In the genomic region with DNA sequence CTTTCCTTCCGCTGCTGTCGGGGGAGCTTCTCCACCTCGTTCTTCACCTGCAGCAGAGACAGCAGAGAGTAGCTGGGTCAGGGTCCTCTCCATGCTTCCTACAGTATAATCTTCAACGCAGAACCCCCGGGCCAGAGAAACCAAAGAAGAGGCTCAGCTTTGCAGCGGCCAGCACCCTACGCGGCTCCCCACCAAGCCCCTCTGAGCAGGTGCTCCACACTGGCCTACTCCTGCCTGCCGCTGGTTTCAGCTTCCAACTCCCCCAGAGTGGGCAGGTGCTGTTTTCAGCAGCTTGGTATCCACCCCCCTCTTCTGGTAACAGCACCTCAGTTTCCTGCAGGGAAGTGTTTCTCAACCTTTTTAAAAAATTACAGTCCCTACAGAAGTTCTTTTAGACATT, we compare ENCODE assay signal across 1 cellular context.
TF ChIP-seq lines count a peak whose summit lies in the region.

No MANE protein-coding gene starts in this region.

TF ChIP-seq in GM23338, 12 proteins besides CTCF, POLR2A, EP300 and RAD21:
- TF ChIP-seq, protein P1, sequence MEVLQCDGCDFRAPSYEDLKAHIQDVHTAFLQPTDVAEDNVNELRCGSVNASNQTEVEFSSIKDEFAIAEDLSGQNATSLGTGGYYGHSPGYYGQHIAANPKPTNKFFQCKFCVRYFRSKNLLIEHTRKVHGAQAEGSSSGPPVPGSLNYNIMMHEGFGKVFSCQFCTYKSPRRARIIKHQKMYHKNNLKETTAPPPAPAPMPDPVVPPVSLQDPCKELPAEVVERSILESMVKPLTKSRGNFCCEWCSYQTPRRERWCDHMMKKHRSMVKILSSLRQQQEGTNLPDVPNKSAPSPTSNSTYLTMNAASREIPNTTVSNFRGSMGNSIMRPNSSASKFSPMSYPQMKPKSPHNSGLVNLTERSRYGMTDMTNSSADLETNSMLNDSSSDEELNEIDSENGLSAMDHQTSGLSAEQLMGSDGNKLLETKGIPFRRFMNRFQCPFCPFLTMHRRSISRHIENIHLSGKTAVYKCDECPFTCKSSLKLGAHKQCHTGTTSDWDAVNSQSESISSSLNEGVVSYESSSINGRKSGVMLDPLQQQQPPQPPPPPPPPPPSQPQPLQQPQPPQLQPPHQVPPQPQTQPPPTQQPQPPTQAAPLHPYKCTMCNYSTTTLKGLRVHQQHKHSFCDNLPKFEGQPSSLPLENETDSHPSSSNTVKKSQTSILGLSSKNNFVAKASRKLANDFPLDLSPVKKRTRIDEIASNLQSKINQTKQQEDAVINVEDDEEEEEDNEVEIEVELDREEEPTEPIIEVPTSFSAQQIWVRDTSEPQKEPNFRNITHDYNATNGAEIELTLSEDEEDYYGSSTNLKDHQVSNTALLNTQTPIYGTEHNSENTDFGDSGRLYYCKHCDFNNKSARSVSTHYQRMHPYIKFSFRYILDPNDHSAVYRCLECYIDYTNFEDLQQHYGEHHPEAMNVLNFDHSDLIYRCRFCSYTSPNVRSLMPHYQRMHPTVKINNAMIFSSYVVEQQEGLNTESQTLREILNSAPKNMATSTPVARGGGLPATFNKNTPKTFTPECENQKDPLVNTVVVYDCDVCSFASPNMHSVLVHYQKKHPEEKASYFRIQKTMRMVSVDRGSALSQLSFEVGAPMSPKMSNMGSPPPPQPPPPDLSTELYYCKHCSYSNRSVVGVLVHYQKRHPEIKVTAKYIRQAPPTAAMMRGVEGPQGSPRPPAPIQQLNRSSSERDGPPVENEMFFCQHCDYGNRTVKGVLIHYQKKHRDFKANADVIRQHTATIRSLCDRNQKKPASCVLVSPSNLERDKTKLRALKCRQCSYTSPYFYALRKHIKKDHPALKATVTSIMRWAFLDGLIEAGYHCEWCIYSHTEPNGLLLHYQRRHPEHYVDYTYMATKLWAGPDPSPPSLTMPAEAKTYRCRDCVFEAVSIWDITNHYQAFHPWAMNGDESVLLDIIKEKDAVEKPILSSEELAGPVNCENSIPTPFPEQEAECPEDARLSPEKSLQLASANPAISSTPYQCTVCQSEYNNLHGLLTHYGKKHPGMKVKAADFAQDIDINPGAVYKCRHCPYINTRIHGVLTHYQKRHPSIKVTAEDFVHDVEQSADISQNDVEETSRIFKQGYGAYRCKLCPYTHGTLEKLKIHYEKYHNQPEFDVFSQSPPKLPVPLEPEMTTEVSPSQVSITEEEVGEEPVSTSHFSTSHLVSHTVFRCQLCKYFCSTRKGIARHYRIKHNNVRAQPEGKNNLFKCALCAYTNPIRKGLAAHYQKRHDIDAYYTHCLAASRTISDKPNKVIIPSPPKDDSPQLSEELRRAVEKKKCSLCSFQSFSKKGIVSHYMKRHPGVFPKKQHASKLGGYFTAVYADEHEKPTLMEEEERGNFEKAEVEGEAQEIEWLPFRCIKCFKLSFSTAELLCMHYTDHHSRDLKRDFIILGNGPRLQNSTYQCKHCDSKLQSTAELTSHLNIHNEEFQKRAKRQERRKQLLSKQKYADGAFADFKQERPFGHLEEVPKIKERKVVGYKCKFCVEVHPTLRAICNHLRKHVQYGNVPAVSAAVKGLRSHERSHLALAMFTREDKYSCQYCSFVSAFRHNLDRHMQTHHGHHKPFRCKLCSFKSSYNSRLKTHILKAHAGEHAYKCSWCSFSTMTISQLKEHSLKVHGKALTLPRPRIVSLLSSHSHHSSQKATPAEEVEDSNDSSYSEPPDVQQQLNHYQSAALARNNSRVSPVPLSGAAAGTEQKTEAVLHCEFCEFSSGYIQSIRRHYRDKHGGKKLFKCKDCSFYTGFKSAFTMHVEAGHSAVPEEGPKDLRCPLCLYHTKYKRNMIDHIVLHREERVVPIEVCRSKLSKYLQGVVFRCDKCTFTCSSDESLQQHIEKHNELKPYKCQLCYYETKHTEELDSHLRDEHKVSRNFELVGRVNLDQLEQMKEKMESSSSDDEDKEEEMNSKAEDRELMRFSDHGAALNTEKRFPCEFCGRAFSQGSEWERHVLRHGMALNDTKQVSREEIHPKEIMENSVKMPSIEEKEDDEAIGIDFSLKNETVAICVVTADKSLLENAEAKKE (CRISPR knock-in tag; IDR thresholded peaks at IDR 0.05), result no peak
- no peak for TF ChIP-seq NANOG (IDR thresholded peaks at IDR 0.05; ENCODE audit: borderline replicate concordance)
